ENCODE assay signal across 11 cellular contexts in genomic region chr7:47225387-47226170, GRCh38.
A peak's percentile ranks its signal among the peaks of the same experiment; 100 is the strongest.
DNase-seq lines count a peak whose midpoint lies in the region; ATAC-seq, FAIRE-seq and TF ChIP-seq lines count a peak whose summit lies in the region.
"Had no signal": no experiment of that assay in that cellular context is flagged by ENCODE, and none has a peak within 500 bp of the region (broad histone marks: within the 10 kb centered on the region; RNA-seq: fewer than 3 reads in every experiment).

No MANE protein-coding gene starts in this region.

- no TSS peak for BruUV-seq in K562 (replicated peaks; lab: Mats Ljungman, UMichigan)

- no peak overlapping the region for H3K4me3 Mint-ChIP-seq in HFFc6
- H3K4me3 Mint-ChIP-seq: activated naive CD4-positive, alpha-beta T cell treated with anti-CD3 and anti-CD28 coated beads, Interleukin-2, amount 50 U/mL, for 24 hours had no signal

- no peaks in the 10 kb centered on the region for H3K9me3 ChIP-seq in K562 (replicated peaks; ENCODE audit: control insufficient read depth, insufficient read depth, low read depth, low read length)

- no peaks in the 10 kb centered on the region for H3K36me3 ChIP-seq in K562 (ENCODE audit: control insufficient read depth, insufficient read depth, low read length)

- POLR2A ChIA-PET in K562 (lab: Yijun Ruan, JAX): no interaction called here

- H3K4me1 Mint-ChIP-seq in HFFc6 (ENCODE audit: low read depth): peaks cover 27% of the 10 kb centered on the region
- H3K4me1 Mint-ChIP-seq: activated naive CD4-positive, alpha-beta T cell treated with anti-CD3 and anti-CD28 coated beads, Interleukin-2, amount 50 U/mL, for 24 hours had no signal

- ATAC-seq in HG03342 (IDR thresholded peaks at IDR 0.05; ENCODE audit: unreplicated experiment): peak; percentile 49
- ATAC-seq in K562: no peak
- ATAC-seq in GM21367 (IDR thresholded peaks at IDR 0.05; ENCODE audit: unreplicated experiment): no peak
- ATAC-seq in GM19455 (IDR thresholded peaks at IDR 0.05; ENCODE audit: unreplicated experiment): no peak

- H3K79me2 ChIP-seq in K562 (ENCODE audit: control insufficient read depth, insufficient read depth, low read length): no peaks in the 10 kb centered on the region

- FAIRE-seq in GM19239 (lab: Jason Lieb, UNC) (peak; percentile 89), K562 (lab: Jason Lieb, UNC) (peak; percentile 49)

- DNase-seq in AG10803 (ENCODE audit: low read depth) (peak; percentile 53), GM19239 (ENCODE audit: insufficient read length, low spot score) (no peak), K562 (ENCODE audit: extremely low read depth in 1 of 4, low spot score in 3 of 4) (peak in 3 of 4 experiments; percentile 20 to 30 (median 26)), NCI-H146 (lab: John Stamatoyannopoulos, UW) (no peak), HFFc6 (no peak)
- DNase-seq: activated CD4-positive, alpha-beta T cell treated with anti-CD3 and anti-CD28 coated beads, Interleukin-2, amount 50 U/mL, for 4 hours; NCI-H774 had no signal

- intact Hi-C loops in K562 (cut with micrococcal nuclease): no loop called here

- CTCF ChIA-PET in K562 (lab: Yijun Ruan, JAX; ENCODE audit: low intra/inter-chr PET ratio): no interaction called here

- H3K4me3 ChIP-seq in AG10803 (ENCODE audit: low read length) (no peak overlapping the region), K562 (no peak overlapping the region)

- H4K20me1 ChIP-seq in K562 (replicated peaks; ENCODE audit: control insufficient read depth, insufficient read depth, low read length): no peaks in the 10 kb centered on the region

- 18% methylated on average over 3 of the region's 3 CpGs for WGBS in K562 (ENCODE audit: insufficient coverage, low coverage, missing lambda C conversion rate)

- no peaks in the 10 kb centered on the region for H3K27me3 ChIP-seq in K562 (ENCODE audit: control insufficient read depth in 2 of 2, insufficient read depth in 2 of 2, low read length in 2 of 2)

- H3K27ac ChIP-seq in K562 (ENCODE audit: extremely low read depth, low read depth, low read length): no peak overlapping the region

- TF ChIP-seq CTCF in AG10803 (conservative IDR thresholded peaks at IDR 0.05; ENCODE audit: low read length) (no peak), K562 (IDR thresholded peaks at IDR 0.05 in 2 of 3, conservative IDR thresholded peaks at IDR 0.05 in 1 of 3; ENCODE audit: insufficient read depth in 2 of 3, low read depth in 1 of 3, low read length in 3 of 3) (no peak), HFFc6 (IDR thresholded peaks at IDR 0.05) (no peak)

- peaks cover 4% of the 10 kb centered on the region for H3K9me1 ChIP-seq in K562 (ENCODE audit: control insufficient read depth, insufficient read depth, low read length)

- H3K27ac Mint-ChIP-seq in HFFc6: no peak overlapping the region
- H3K27ac Mint-ChIP-seq: activated naive CD4-positive, alpha-beta T cell treated with anti-CD3 and anti-CD28 coated beads, Interleukin-2, amount 50 U/mL, for 24 hours had no signal

- no peak overlapping the region for H3K9ac ChIP-seq in K562 (ENCODE audit: insufficient read depth in 1 of 2, low read depth in 2 of 2, low read length in 2 of 2)

- no peaks in the 10 kb centered on the region for H3K36me3 Mint-ChIP-seq in HFFc6 (ENCODE audit: low read depth)
- H3K36me3 Mint-ChIP-seq: activated naive CD4-positive, alpha-beta T cell treated with anti-CD3 and anti-CD28 coated beads, Interleukin-2, amount 50 U/mL, for 24 hours had no signal

- no peak for TF ChIP-seq EP300 in K562 (IDR thresholded peaks at IDR 0.05; ENCODE audit: low read length)

- H3K4me1 ChIP-seq in K562 (replicated peaks in 1 of 2; ENCODE audit: control insufficient read depth in 2 of 2, insufficient read depth in 2 of 2, low read length in 2 of 2): peaks cover 17 to 31% of the 10 kb centered on the region in 2 experiments

- TF ChIP-seq RAD21 in K562 (CRISPR knock-in tag; conservative IDR thresholded peaks at IDR 0.05 in 1 of 2, IDR thresholded peaks at IDR 0.05 in 1 of 2): no peak

- H3K27me3 Mint-ChIP-seq in HFFc6 (ENCODE audit: insufficient read depth): peaks cover 6% of the 10 kb centered on the region
- H3K27me3 Mint-ChIP-seq: activated naive CD4-positive, alpha-beta T cell treated with anti-CD3 and anti-CD28 coated beads, Interleukin-2, amount 50 U/mL, for 24 hours had no signal

- peak overlapping the region; percentile 58 for H2AFZ ChIP-seq in K562 (ENCODE audit: low read depth, low read length)

- no peak for TF ChIP-seq POLR2A in K562 (conservative IDR thresholded peaks at IDR 0.05)

- in situ Hi-C loops in K562 (cut with MboI): no loop called here

- no peak overlapping the region; the same call in 1 of the 2 replicates for H3K4me2 ChIP-seq in K562 (ENCODE audit: insufficient read depth, low read length)

- no peaks in the 10 kb centered on the region for H3K9me3 Mint-ChIP-seq in HFFc6

TF ChIP-seq in K562, 482 proteins besides CTCF, POLR2A, EP300 and RAD21 (continues in another document):
- TF ChIP-seq ZBTB40 (IDR thresholded peaks at IDR 0.05) (0 out of 2 replicates have a peak, but pooled peaks have one; percentile 41), ZBTB40 (CRISPR knock-in tag; IDR thresholded peaks at IDR 0.05) (no peak), ZNF175 (CRISPR knock-in tag; IDR thresholded peaks at IDR 0.05; ENCODE audit: low read depth) (no peak), GABPA (tag; conservative IDR thresholded peaks at IDR 0.05; ENCODE audit: low read depth) (peak; percentile 61), ELF1 (tag; IDR thresholded peaks at IDR 0.05) (peak; percentile 48; the same call in 1 of the 2 replicates), HMG20A (CRISPR knock-in tag; conservative IDR thresholded peaks at IDR 0.05) (no peak), ZNF76 (CRISPR knock-in tag; IDR thresholded peaks at IDR 0.05; ENCODE audit: borderline replicate concordance) (no peak), TRIM24 (IDR thresholded peaks at IDR 0.05) (peak in 1 of 2 experiments; percentile 33; a peak in 1 of 4 replicates), CEBPG (CRISPR knock-in tag; IDR thresholded peaks at IDR 0.05) (no peak), CEBPG (tag; conservative IDR thresholded peaks at IDR 0.05 in 1 of 2, IDR thresholded peaks at IDR 0.05 in 1 of 2) (peak; percentile 41 to 61; a peak in 3 of 4 replicates)

Comparison
In these comparisons a context has a peak if more than half of its experiments do, and no peak if none do; other contexts are left out.
1. DNase-seq: peak in AG10803 (single experiment) and K562 (3 of 4); none in GM19239 (single experiment), NCI-H146 (single experiment) and HFFc6 (single experiment).